8 cellular contexts compared by ENCODE assay signal in genomic region chr1:25774921-25775774, GRCh38. TPM values are rescaled to one million over a fixed set of nuclear protein-coding genes. Genes with fewer than 3 reads are reported as not detected.
A peak's percentile ranks its signal among the peaks of the same experiment; 100 is the strongest.
DNase-seq lines count a peak whose midpoint lies in the region; ATAC-seq and TF ChIP-seq lines count a peak whose summit lies in the region.

No MANE protein-coding gene starts in this region.

- ATAC-seq in HG02642 (IDR thresholded peaks at IDR 0.05; ENCODE audit: poor library complexity, unreplicated experiment) (peak; percentile 40), SK-N-SH treated with all-trans-retinoic acid at 6 μM for 48 hours (peak; percentile 39), HG03571 (IDR thresholded peaks at IDR 0.05; ENCODE audit: unreplicated experiment) (no peak), sciatic nerve (no peak)

- no peaks in the 10 kb centered on the region for H3K9me2 ChIP-seq in GM23248 (ENCODE audit: insufficient read depth)

- DNase-seq in stimulated activated CD4-positive, alpha-beta T cell treated with anti-CD3 and anti-CD28 coated beads, Interleukin-2, amount 100 ng/mL, for 24 hours, result peak; percentile 82 to 85
- no peak for DNase-seq in NCI-H526 treated with DMSO at 0.1 percent for 48 hours (lab: John Stamatoyannopoulos, UW)
- no peak for DNase-seq in sciatic nerve (ENCODE audit: low spot score)
- no peak for DNase-seq in GM23248

- intact Hi-C loops in sciatic nerve (cut with DNase I), result no loop called here

- no peak overlapping the region for H3K4me2 ChIP-seq in GM23248 (ENCODE audit: unreplicated experiment)

- peaks cover 84% of the 10 kb centered on the region for H3K4me1 Mint-ChIP-seq in activated naive CD4-positive, alpha-beta T cell treated with anti-CD3 and anti-CD28 coated beads, Interleukin-2, amount 50 U/mL, for 24 hours

- H3K27me3 ChIP-seq in GM23248 (replicated peaks; ENCODE audit: insufficient read depth), result no peaks in the 10 kb centered on the region

- H3K4me3 ChIP-seq in GM23248, result no peak overlapping the region

- no peaks in the 10 kb centered on the region for H4K20me1 ChIP-seq in GM23248 (ENCODE audit: insufficient read depth)

- H3K4me3 Mint-ChIP-seq in activated naive CD4-positive, alpha-beta T cell treated with anti-CD3 and anti-CD28 coated beads, Interleukin-2, amount 50 U/mL, for 24 hours, result peak overlapping the region; percentile 56

- H3K27ac ChIP-seq in GM23248, result no peak overlapping the region

- no peaks in the 10 kb centered on the region for H3K9me3 ChIP-seq in GM23248 (ENCODE audit: low read depth)

- no peak overlapping the region for H2AFZ ChIP-seq in GM23248

- no peaks in the 10 kb centered on the region for H3K36me3 ChIP-seq in GM23248 (ENCODE audit: low read depth)

- in situ Hi-C loops in GM23248 (cut with MboI), result no loop called here

- peak overlapping the region; percentile 81 for H3K27ac Mint-ChIP-seq in activated naive CD4-positive, alpha-beta T cell treated with anti-CD3 and anti-CD28 coated beads, Interleukin-2, amount 50 U/mL, for 24 hours

- 74 to 76% methylated on average over 16 of the region's 16 CpGs for WGBS in GM23248 (ENCODE audit: low coverage in 1 of 2, low lambda C conversion rate in 2 of 2, missing lambda C conversion rate in 2 of 2), 2 experiments

- H3K9ac ChIP-seq in GM23248, result no peak overlapping the region

- H3K27me3 Mint-ChIP-seq in activated naive CD4-positive, alpha-beta T cell treated with anti-CD3 and anti-CD28 coated beads, Interleukin-2, amount 50 U/mL, for 24 hours, result no peaks in the 10 kb centered on the region

- no peaks in the 10 kb centered on the region for H3K4me1 ChIP-seq in GM23248 (ENCODE audit: insufficient read depth)

- H3F3A ChIP-seq in GM23248 (ENCODE audit: insufficient read depth), result no peaks in the 10 kb centered on the region

- no peaks in the 10 kb centered on the region for H3K79me2 ChIP-seq in GM23248 (ENCODE audit: insufficient read depth)

- H3K9me3 Mint-ChIP-seq in activated naive CD4-positive, alpha-beta T cell treated with anti-CD3 and anti-CD28 coated beads, Interleukin-2, amount 50 U/mL, for 24 hours, result no peaks in the 10 kb centered on the region

- H3K36me3 Mint-ChIP-seq in activated naive CD4-positive, alpha-beta T cell treated with anti-CD3 and anti-CD28 coated beads, Interleukin-2, amount 50 U/mL, for 24 hours, result peaks cover 7% of the 10 kb centered on the region

TF ChIP-seq in SK-N-SH treated with all-trans-retinoic acid at 6 μM for 48 hours, 23 proteins besides CTCF, POLR2A, EP300 and RAD21:
- TF ChIP-seq TCF4 (CRISPR knock-in tag; IDR thresholded peaks at IDR 0.05; ENCODE audit: borderline replicate concordance) (peak; percentile 34), CSRNP3 (CRISPR knock-in tag; IDR thresholded peaks at IDR 0.05) (no peak)

RNA-seq across cellular contexts. Expression of gene SELENON, which starts 24.8 kb away (rescaled TPM):
- total RNA-seq in sciatic nerve, result 53.8 TPM
- total RNA-seq in GM23248 (2014; rRNA removed; shearing (Covaris generic)), result 45.3 and 49.7 TPM in 2 replicates
- 8.3 and 9.0 TPM in 2 replicates for polyA plus RNA-seq in GM23248 (2016; fragmentation: Nextera tagmentation; extraction: Ambion mirVana)

RNA-seq across cellular contexts. Expression of gene MTFR1L, which starts 44.6 kb away (rescaled TPM):
- 65.4 TPM for total RNA-seq in sciatic nerve
- 57.2 and 58.3 TPM in 2 replicates for total RNA-seq in GM23248 (2014; rRNA removed; shearing (Covaris generic))
- polyA plus RNA-seq in GM23248 (2016; fragmentation: Nextera tagmentation; extraction: Ambion mirVana), result 74.2 and 78.1 TPM in 2 replicates

Comparison
In these comparisons a context has a peak if more than half of its experiments do, and no peak if none do; other contexts are left out.
1. ATAC-seq: peak in HG02642 (single experiment) and SK-N-SH treated with all-trans-retinoic acid at 6 μM for 48 hours (single experiment); none in HG03571 (single experiment) and sciatic nerve (single experiment).
2. DNase-seq: peak in stimulated activated CD4-positive, alpha-beta T cell treated with anti-CD3 and anti-CD28 coated beads, Interleukin-2, amount 100 ng/mL, for 24 hours (2 of 2); none in NCI-H526 treated with DMSO at 0.1 percent for 48 hours (single experiment), sciatic nerve (single experiment) and GM23248 (single experiment).